Comparison of ENCODE assay signal across 1 cellular context in genomic region chr1:245654460-245655050, GRCh38.
TF ChIP-seq lines count a peak whose summit lies in the region.

No MANE protein-coding gene starts in this region.

TF ChIP-seq in SK-N-SH, 30 proteins besides CTCF, POLR2A, EP300 and RAD21:
- TF ChIP-seq USF2 (IDR thresholded peaks at IDR 0.05; ENCODE audit: borderline replicate concordance, low read depth, low read length) (no peak), FOSL2 (IDR thresholded peaks at IDR 0.05; ENCODE audit: borderline replicate concordance, low read depth) (no peak), POLR2AphosphoS5 (IDR thresholded peaks at IDR 0.05; ENCODE audit: low read depth, low read length) (no peak), EZH2phosphoT487 (IDR thresholded peaks at IDR 0.05; ENCODE audit: borderline replicate concordance, low read depth) (no peak), GABPA (IDR thresholded peaks at IDR 0.05; ENCODE audit: low read depth) (no peak), TAF1 (IDR thresholded peaks at IDR 0.05; ENCODE audit: borderline replicate concordance, low read depth, low read length) (no peak), NFIC (IDR thresholded peaks at IDR 0.05; ENCODE audit: borderline replicate concordance) (no peak)
- TF ChIP-seq, protein P1, sequence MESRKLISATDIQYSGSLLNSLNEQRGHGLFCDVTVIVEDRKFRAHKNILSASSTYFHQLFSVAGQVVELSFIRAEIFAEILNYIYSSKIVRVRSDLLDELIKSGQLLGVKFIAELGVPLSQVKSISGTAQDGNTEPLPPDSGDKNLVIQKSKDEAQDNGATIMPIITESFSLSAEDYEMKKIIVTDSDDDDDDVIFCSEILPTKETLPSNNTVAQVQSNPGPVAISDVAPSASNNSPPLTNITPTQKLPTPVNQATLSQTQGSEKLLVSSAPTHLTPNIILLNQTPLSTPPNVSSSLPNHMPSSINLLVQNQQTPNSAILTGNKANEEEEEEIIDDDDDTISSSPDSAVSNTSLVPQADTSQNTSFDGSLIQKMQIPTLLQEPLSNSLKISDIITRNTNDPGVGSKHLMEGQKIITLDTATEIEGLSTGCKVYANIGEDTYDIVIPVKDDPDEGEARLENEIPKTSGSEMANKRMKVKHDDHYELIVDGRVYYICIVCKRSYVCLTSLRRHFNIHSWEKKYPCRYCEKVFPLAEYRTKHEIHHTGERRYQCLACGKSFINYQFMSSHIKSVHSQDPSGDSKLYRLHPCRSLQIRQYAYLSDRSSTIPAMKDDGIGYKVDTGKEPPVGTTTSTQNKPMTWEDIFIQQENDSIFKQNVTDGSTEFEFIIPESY (IDR thresholded peaks at IDR 0.05; ENCODE audit: borderline replicate concordance, low read depth) = no peak
